Comparison of ENCODE assay signal across 16 cellular contexts in the genomic region with DNA sequence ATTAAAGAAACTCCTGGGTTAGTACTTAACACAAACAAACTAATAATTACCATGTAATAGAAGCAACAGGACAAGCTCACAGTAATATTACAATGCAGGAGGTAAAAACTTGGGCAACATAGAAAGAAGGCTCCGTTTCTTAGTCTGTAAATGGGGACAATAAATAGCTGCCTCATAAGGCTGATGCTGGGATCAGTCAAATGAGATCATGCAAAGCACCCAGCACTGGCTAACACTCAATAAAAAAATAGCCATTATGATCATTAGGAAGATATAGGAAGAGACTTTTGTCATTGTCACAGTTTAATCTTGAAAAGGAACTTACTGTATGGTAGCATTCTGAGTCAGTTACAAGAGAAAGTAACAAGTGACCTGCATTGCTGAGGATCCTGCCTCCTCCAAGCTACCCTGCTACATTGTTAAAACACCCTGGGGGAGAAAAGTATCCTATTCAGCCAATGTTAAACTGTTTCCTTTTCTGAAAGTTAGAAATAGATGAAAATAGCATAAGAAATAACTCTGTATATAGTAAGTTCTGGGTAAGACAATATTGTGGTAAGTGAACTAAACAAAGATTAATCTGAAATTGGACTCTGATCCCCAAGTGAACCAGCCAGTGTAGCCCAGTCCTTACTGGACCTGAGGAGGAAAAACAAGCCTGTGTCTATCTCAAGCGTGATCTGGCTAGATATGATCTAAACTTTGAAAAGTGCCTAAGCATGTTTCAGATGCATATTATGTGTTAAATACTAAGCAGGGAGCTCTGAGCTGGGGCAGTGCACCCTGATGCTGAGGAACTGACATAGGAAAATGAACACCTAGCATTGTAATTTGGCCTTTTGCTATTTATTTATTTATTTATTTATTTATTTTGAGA. TPM values are rescaled to one million over a fixed set of nuclear protein-coding genes. Genes with fewer than 3 reads are reported as not detected.
DNase-seq lines count a peak whose midpoint lies in the region; ATAC-seq and TF ChIP-seq lines count a peak whose summit lies in the region.
"Had no signal": no experiment of that assay in that cellular context is flagged by ENCODE, and none has a peak within 500 bp of the region (broad histone marks: within the 10 kb centered on the region; RNA-seq: fewer than 3 reads in every experiment).

No MANE protein-coding gene starts in this region.

- peak; percentile 27 for ATAC-seq in GM18511 (IDR thresholded peaks at IDR 0.05; ENCODE audit: unreplicated experiment)
- ATAC-seq in GM21825 (IDR thresholded peaks at IDR 0.05; ENCODE audit: unreplicated experiment) = no peak
- ATAC-seq: CD8-positive, alpha-beta T cell; stimulated activated naive B cell treated with anti-CD40 and anti-IgM and Interleukin-4, amounts not matched to agents 10 μg/mL and 1 μg/mL and 100 μg/mL, for 72 hours had no signal

- no peak for TF ChIP-seq CTCF in HFFc6 (IDR thresholded peaks at IDR 0.05)

- H3K36me3 ChIP-seq in rectal smooth muscle tissue (ENCODE audit: control insufficient read depth, insufficient read depth, low read length) = peaks cover 3% of the 10 kb centered on the region
- H3K36me3 ChIP-seq: MG63, SJCRH30, vagina had no signal

- no peak overlapping the region for H3K27ac Mint-ChIP-seq in HFFc6
- H3K27ac Mint-ChIP-seq: activated naive CD4-positive, alpha-beta T cell treated with anti-CD3 and anti-CD28 coated beads for 36 hours; CD8-positive, alpha-beta T cell; stimulated activated naive B cell treated with anti-CD40 and anti-IgM and Interleukin-4, amounts not matched to agents 10 μg/mL and 1 μg/mL and 100 μg/mL, for 72 hours had no signal

- H3K4me3 Mint-ChIP-seq in HFFc6 = no peak overlapping the region
- H3K4me3 Mint-ChIP-seq: activated naive CD4-positive, alpha-beta T cell treated with anti-CD3 and anti-CD28 coated beads for 36 hours; CD8-positive, alpha-beta T cell; stimulated activated naive B cell treated with anti-CD40 and anti-IgM and Interleukin-4, amounts not matched to agents 10 μg/mL and 1 μg/mL and 100 μg/mL, for 72 hours had no signal

- H3K4me1 ChIP-seq in rectal smooth muscle tissue (ENCODE audit: control insufficient read depth, insufficient read depth, low read length) = peaks cover 6% of the 10 kb centered on the region
- H3K4me1 ChIP-seq: SJCRH30 had no signal

- no peaks in the 10 kb centered on the region for H3K9me3 Mint-ChIP-seq in HFFc6
- H3K9me3 Mint-ChIP-seq: activated naive CD4-positive, alpha-beta T cell treated with anti-CD3 and anti-CD28 coated beads for 36 hours; CD8-positive, alpha-beta T cell; stimulated activated naive B cell treated with anti-CD40 and anti-IgM and Interleukin-4, amounts not matched to agents 10 μg/mL and 1 μg/mL and 100 μg/mL, for 72 hours had no signal

- peaks cover 2% of the 10 kb centered on the region for H3K27me3 Mint-ChIP-seq in HFFc6 (ENCODE audit: insufficient read depth)

- peak overlapping the region; percentile 4 for H3K4me3 ChIP-seq in rectal smooth muscle tissue (ENCODE audit: low read length)
- H3K4me3 ChIP-seq: MG63, SJCRH30, vagina had no signal

- DNase-seq in LoVo (ENCODE audit: low spot score) (peak; percentile 42), erythroblast (lab: John Stamatoyannopoulos, UW) (peak; percentile 75 to 81), HFFc6 (no peak), cortex of kidney (lab: John Stamatoyannopoulos, UW) (no peak)
- DNase-seq: activated naive CD4-positive, alpha-beta T cell treated with anti-CD3 and anti-CD28 coated beads for 36 hours; CD8-positive, alpha-beta T cell; GDM1; kidney glomerular epithelial cell; MG63; NCI-H2081 treated with DMSO at 0.1 percent for 48 hours; SJCRH30; stimulated activated naive B cell treated with anti-CD40 and anti-IgM and Interleukin-4, amounts not matched to agents 10 μg/mL and 1 μg/mL and 100 μg/mL, for 72 hours had no signal

- no peak overlapping the region for H3K9ac ChIP-seq in rectal smooth muscle tissue (ENCODE audit: low read length)

- H3K27me3 ChIP-seq in rectal smooth muscle tissue (ENCODE audit: control insufficient read depth, insufficient read depth, low read length) = no peaks in the 10 kb centered on the region
- H3K27me3 ChIP-seq: MG63, SJCRH30, vagina had no signal

- peaks cover 13% of the 10 kb centered on the region for H3K4me1 Mint-ChIP-seq in HFFc6 (ENCODE audit: low read depth)

- H3K27ac ChIP-seq in rectal smooth muscle tissue (ENCODE audit: low read depth, low read length) = no peak overlapping the region
- H3K27ac ChIP-seq: SJCRH30, vagina had no signal

- H3K36me3 Mint-ChIP-seq in HFFc6 (ENCODE audit: low read depth) = no peaks in the 10 kb centered on the region

- no peak for TF ChIP-seq POLR2A in erythroblast (IDR thresholded peaks at IDR 0.05; ENCODE audit: low read length)

RNA-seq across cellular contexts. Expression of gene NUDT4, which starts 3.6 kb away (rescaled TPM):
- 10 to 100 TPM; 46.4 to 62.6 (median 51.6) TPM for total RNA-seq in HFFc6 (2021; fragmentation: NEBNext Ultra II Directional; extraction: Animal tissue kit (Norgen Biotek cat#: 25700))

Comparison
In these comparisons a context has a peak if more than half of its experiments do, and no peak if none do; other contexts are left out.
1. DNase-seq: peak in LoVo (single experiment) and erythroblast (2 of 2); none in HFFc6 (single experiment) and cortex of kidney (single experiment).